In the genomic region with DNA sequence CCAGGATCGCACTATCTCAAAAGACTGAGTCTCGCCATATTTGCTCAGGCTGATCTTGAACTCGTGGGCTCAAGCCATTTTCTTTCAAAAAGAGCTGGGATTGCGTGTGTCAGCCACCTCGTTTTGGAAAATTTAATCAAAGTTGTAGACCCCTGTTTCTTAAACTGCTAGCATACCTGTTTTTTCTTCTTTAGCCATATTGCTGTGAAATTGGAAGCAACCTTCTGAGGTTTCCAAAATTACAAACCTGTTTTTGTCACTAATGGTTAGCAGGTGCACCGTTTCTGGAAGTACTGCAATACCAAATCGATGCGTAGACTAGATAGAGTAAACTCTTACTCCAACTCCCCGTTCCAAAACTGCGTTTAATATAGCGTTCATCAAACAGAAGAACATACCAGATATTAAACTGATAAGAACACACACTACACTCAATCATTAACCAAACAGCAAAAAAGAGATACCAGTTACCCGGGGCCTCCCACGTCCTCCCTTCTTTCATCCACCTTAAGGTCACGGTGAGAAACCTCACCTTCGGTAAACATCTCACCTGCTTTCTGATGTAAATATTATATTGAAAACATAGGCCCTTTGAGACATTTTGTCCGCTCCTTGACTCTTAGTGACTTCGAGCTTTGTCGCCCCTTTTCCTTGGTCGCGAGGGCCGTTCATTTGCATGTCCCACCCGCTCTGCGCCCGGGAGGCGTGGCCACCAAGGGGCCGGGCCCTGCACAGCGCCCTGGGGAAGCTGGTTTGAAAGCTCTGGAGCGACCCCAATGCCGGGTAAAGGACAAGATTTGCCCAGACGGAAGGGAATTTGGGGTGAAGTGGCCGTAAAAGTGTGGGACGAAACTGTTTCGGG, we compare ENCODE assay signal across 8 cellular contexts. TPM values are rescaled to one million over a fixed set of nuclear protein-coding genes. Genes with fewer than 3 reads are reported as not detected.
A peak's percentile ranks its signal among the peaks of the same experiment; 100 is the strongest.
DNase-seq lines count a peak whose midpoint lies in the region; ATAC-seq and TF ChIP-seq lines count a peak whose summit lies in the region.

Gene RNU2-63P (minus strand): TSS at position 462 of the 862 bp plus-strand sequence.

- TF ChIP-seq EP300 in gastroesophageal sphincter (IDR thresholded peaks at IDR 0.05), result no peak

- no peak within 1 kb of the TSS for H2BK12ac ChIP-seq in neuronal stem cell (ENCODE audit: low read length)

- DNase-seq in DMS153 (lab: John Stamatoyannopoulos, UW), result peak; percentile 58
- peak; percentile 89 for DNase-seq in Jurkat, Clone E6-1 (ENCODE audit: low read depth, low spot score)
- peak; percentile 84 for DNase-seq in RWPE1 (ENCODE audit: low spot score)
- DNase-seq in activated gamma-delta T cell (lab: John Stamatoyannopoulos, UW), result peak; percentile 51
- peak; percentile 76 for DNase-seq in neuronal stem cell (ENCODE audit: low spot score)

- H3K79me1 ChIP-seq in neuronal stem cell (ENCODE audit: low read depth, low read length), result no peaks in the 10 kb centered on the region

- H3K9ac ChIP-seq in neuronal stem cell (ENCODE audit: low read depth, low read length, poor library complexity), result peak within 1 kb of the TSS; percentile 90
- H3K9ac ChIP-seq in subcutaneous abdominal adipose tissue (ENCODE audit: low read length in 5 of 5), result peak within 1 kb of the TSS in 4 of 5 donors; percentile 51 to 86 (median 66)

- CTCF ChIA-PET in RWPE1 (lab: Yijun Ruan, JAX), result interaction anchor here (0.6 to 1.8 kb wide), 3 partner anchors 14 to 115 kb away, joined by 3 to 6 read pairs (median 4); no protein-coding TSS in a partner anchor

- peak within 1 kb of the TSS; percentile 95 for H2BK15ac ChIP-seq in neuronal stem cell (ENCODE audit: low read length)

- H3K4me3 ChIP-seq in Jurkat, Clone E6-1 (ENCODE audit: low read length), result peak within 1 kb of the TSS; percentile 64
- peak within 1 kb of the TSS; percentile 58 to 64 for H3K4me3 ChIP-seq in gastroesophageal sphincter
- H3K4me3 ChIP-seq in neuronal stem cell (ENCODE audit: low read length in 2 of 2), result peak within 1 kb of the TSS; percentile 59 to 81
- peak within 1 kb of the TSS; percentile 66 to 84 (median 74) for H3K4me3 ChIP-seq in subcutaneous abdominal adipose tissue (ENCODE audit: low read depth in 1 of 5, low read length in 5 of 5)

- ATAC-seq in GM21576 (IDR thresholded peaks at IDR 0.05; ENCODE audit: unreplicated experiment) (peak; percentile 84), gastroesophageal sphincter (peak; percentile 95)

- 15 to 44% methylated on average over 10 to 32 of the region's 33 CpGs for WGBS in gastroesophageal sphincter (ENCODE audit: low coverage in 1 of 2), 2 donors
- no CpG with 5 or more reads among the region's 33 CpGs for WGBS in neuronal stem cell (ENCODE audit: extremely low coverage in 2 of 2, insufficient read length in 2 of 2, insufficient replicate concordance in 1 of 2), 2 donors

- peak; percentile 31 to 56 for TF ChIP-seq POLR2A in gastroesophageal sphincter (IDR thresholded peaks at IDR 0.05)

- H3K9me3 ChIP-seq in gastroesophageal sphincter (no peaks in the 10 kb centered on the region), neuronal stem cell (replicated peaks in 1 of 2; ENCODE audit: control insufficient read depth in 2 of 2, insufficient read depth in 1 of 2, low read depth in 1 of 2, low read length in 2 of 2) (no peaks in the 10 kb centered on the region), subcutaneous abdominal adipose tissue (ENCODE audit: control insufficient read depth in 5 of 5, low read length in 5 of 5) (no peaks in the 10 kb centered on the region)

- H2BK120ac ChIP-seq in neuronal stem cell (ENCODE audit: low read depth, low read length), result peak within 1 kb of the TSS; percentile 63

- no peak within 1 kb of the TSS for H3K4ac ChIP-seq in neuronal stem cell (ENCODE audit: low read length)

- H3K18ac ChIP-seq in neuronal stem cell (ENCODE audit: low read length), result peak within 1 kb of the TSS; percentile 97

- H2AFZ ChIP-seq in neuronal stem cell (ENCODE audit: low read length), result peak within 1 kb of the TSS; percentile 86

- no peak within 1 kb of the TSS for H4K91ac ChIP-seq in neuronal stem cell (ENCODE audit: low read depth, low read length, poor library complexity)

- no peak within 1 kb of the TSS for H2AK5ac ChIP-seq in neuronal stem cell (ENCODE audit: low read depth, low read length)

- H3K4me2 ChIP-seq in neuronal stem cell (ENCODE audit: insufficient read depth, low read length, poor library complexity, severe bottlenecking), result peak within 1 kb of the TSS; percentile 78

- H4K8ac ChIP-seq in neuronal stem cell (ENCODE audit: low read depth, low read length), result no peak within 1 kb of the TSS

- POLR2A ChIA-PET in RWPE1 (lab: Yijun Ruan, JAX; ENCODE audit: low non-redundant PET), result no interaction called here

- H3K4me1 ChIP-seq in gastroesophageal sphincter (peaks cover 0 to 10% (median 0%) of the 10 kb centered on the region in 3 donors), neuronal stem cell (ENCODE audit: control insufficient read depth in 2 of 2, insufficient read depth in 1 of 2, low read depth in 1 of 2, low read length in 2 of 2) (peaks cover 4 to 18% of the 10 kb centered on the region in 2 donors), subcutaneous abdominal adipose tissue (ENCODE audit: control insufficient read depth in 5 of 5, insufficient read depth in 5 of 5, low read length in 5 of 5) (peaks cover 0 to 11% (median 7%) of the 10 kb centered on the region in 5 donors)

- H3K36me3 ChIP-seq in gastroesophageal sphincter (no peaks in the 10 kb centered on the region), neuronal stem cell (replicated peaks in 1 of 2; ENCODE audit: control insufficient read depth in 2 of 2, insufficient read depth in 2 of 2, low read length in 2 of 2) (no peaks in the 10 kb centered on the region), subcutaneous abdominal adipose tissue (ENCODE audit: control insufficient read depth in 5 of 5, insufficient read depth in 5 of 5, low read length in 5 of 5) (no peaks in the 10 kb centered on the region)

- no peak within 1 kb of the TSS for H3K14ac ChIP-seq in neuronal stem cell (ENCODE audit: low read length)

- H2BK5ac ChIP-seq in neuronal stem cell (ENCODE audit: low read length), result no peak within 1 kb of the TSS

- TF ChIP-seq CTCF in RWPE1 (conservative IDR thresholded peaks at IDR 0.05; ENCODE audit: low read depth) (no peak), gastroesophageal sphincter (IDR thresholded peaks at IDR 0.05) (no peak)

- H3K27me3 ChIP-seq in gastroesophageal sphincter (no peaks in the 10 kb centered on the region), neuronal stem cell (ENCODE audit: control insufficient read depth in 3 of 3, insufficient read depth in 3 of 3, low read depth in 1 of 3, low read length in 3 of 3) (no peaks in the 10 kb centered on the region), subcutaneous abdominal adipose tissue (ENCODE audit: control insufficient read depth in 5 of 5, insufficient read depth in 4 of 5, low read length in 5 of 5) (no peaks in the 10 kb centered on the region)

- peak within 1 kb of the TSS; percentile 55 for H3K27ac ChIP-seq in RWPE1
- H3K27ac ChIP-seq in gastroesophageal sphincter, result peak within 1 kb of the TSS in 3 of 4 donors; percentile 34 to 69 (median 46)
- H3K27ac ChIP-seq in neuronal stem cell (replicated peaks; ENCODE audit: low read length), result peak within 1 kb of the TSS; percentile 60
- no peak within 1 kb of the TSS for H3K27ac ChIP-seq in subcutaneous abdominal adipose tissue (ENCODE audit: low read depth, low read length)

- H3K23ac ChIP-seq in neuronal stem cell (ENCODE audit: low read depth, low read length, poor library complexity), result peak within 1 kb of the TSS; percentile 88

RNA-seq across cellular contexts. Expression of gene RNU2-63P, which starts in this region (rescaled TPM):
- not detected for polyA plus RNA-seq in Jurkat, Clone E6-1 (2012; ENCODE audit: insufficient read depth, insufficient read length)
- not detected for total RNA-seq in gastroesophageal sphincter
- polyA plus RNA-seq in neuronal stem cell (2013, experiment 1 of 2), result not detected
- polyA plus RNA-seq in neuronal stem cell (2013, experiment 2 of 2), result not detected

Comparison
In these comparisons a context has a peak if more than half of its experiments do, and no peak if none do; other contexts are left out.
1. Peak in ATAC-seq, H3K4me3 ChIP-seq and H3K27ac ChIP-seq in gastroesophageal sphincter; RNA of the gene not detected or under 1 TPM.